14 cellular contexts compared by ENCODE assay signal in the genomic region with DNA sequence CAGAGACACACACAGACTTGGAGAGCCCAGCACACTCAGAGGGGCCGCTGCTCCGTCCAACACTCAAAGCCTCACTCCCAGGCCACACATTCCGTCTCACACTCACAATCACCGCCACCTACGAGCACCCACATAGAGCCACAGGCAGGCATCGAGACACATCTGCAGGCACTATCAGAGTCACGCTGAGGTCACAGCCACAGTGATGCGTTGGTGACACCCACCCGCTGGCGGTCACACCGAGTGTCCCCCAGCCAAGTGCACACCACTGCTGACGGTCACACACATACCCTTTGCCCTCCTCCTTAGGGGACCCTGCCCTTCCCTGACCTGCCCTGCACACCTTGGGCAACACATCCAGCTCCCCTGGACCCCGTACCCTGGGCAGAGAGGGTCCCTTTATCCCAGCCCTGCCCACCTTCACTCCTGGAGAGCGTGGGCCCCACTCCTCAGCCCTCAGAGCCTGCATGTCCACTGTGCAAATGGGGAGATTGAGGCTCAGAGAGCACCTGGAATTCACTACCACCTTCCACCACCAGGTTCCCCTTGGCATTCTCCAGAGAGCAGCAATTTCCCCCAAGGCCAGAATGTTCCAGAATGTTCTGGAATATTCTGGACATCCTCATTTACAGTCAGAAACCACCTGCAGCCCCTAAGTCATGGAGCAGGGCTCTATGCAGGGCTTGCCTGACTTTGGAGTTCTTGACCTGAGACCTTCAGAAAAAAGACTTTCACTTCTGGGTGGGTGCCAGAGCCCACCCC.
A peak's percentile ranks its signal among the peaks of the same experiment; 100 is the strongest.
DNase-seq lines count a peak whose midpoint lies in the region; ATAC-seq and TF ChIP-seq lines count a peak whose summit lies in the region.
"Had no signal": no experiment of that assay in that cellular context is flagged by ENCODE, and none has a peak within 500 bp of the region (broad histone marks: within the 10 kb centered on the region; RNA-seq: fewer than 3 reads in every experiment).

No MANE protein-coding gene starts in this region.

- H3K4me3 Mint-ChIP-seq in stimulated activated effector memory CD8-positive, alpha-beta T cell treated with anti-CD3 and anti-CD28 coated beads, Interleukin-12 subunit alpha, Interleukin-12 subunit beta, amount 100 ng/mL, for 72 hours, result no peak overlapping the region

- peak overlapping the region; percentile 26 for H3K27ac Mint-ChIP-seq in stimulated activated effector memory CD8-positive, alpha-beta T cell treated with anti-CD3 and anti-CD28 coated beads, Interleukin-12 subunit alpha, Interleukin-12 subunit beta, amount 100 ng/mL, for 72 hours
- H3K27ac Mint-ChIP-seq: IgD-negative memory B cell had no signal

- H3K9me3 Mint-ChIP-seq in stimulated activated effector memory CD8-positive, alpha-beta T cell treated with anti-CD3 and anti-CD28 coated beads, Interleukin-12 subunit alpha, Interleukin-12 subunit beta, amount 100 ng/mL, for 72 hours, result no peaks in the 10 kb centered on the region
- H3K9me3 Mint-ChIP-seq: IgD-negative memory B cell had no signal

- no peaks in the 10 kb centered on the region for H3K36me3 ChIP-seq in MM.1S (replicated peaks; ENCODE audit: insufficient read depth, low read length)
- H3K36me3 ChIP-seq: stomach had no signal

- no peaks in the 10 kb centered on the region for H3K36me3 Mint-ChIP-seq in stimulated activated effector memory CD8-positive, alpha-beta T cell treated with anti-CD3 and anti-CD28 coated beads, Interleukin-12 subunit alpha, Interleukin-12 subunit beta, amount 100 ng/mL, for 72 hours

- no peak overlapping the region for H3K4me3 ChIP-seq in MM.1S (ENCODE audit: low read length)
- H3K4me3 ChIP-seq: lung, stomach had no signal

- peak; percentile 20 for TF ChIP-seq CTCF in MM.1S (IDR thresholded peaks at IDR 0.05; ENCODE audit: low read length)
- TF ChIP-seq CTCF in GM10266 (IDR thresholded peaks at IDR 0.05; ENCODE audit: control insufficient read depth, insufficient read depth, low read depth, missing control alignments), result no peak

- DNase-seq in MM.1S (no peak), ecto neural progenitor cell (ENCODE audit: low spot score) (peak; percentile 37), GM10266 (ENCODE audit: extremely low spot score) (no peak), DMS79 treated with DMSO at 0.1 percent for 48 hours (lab: John Stamatoyannopoulos, UW) (no peak)
- no peak for DNase-seq in stimulated activated effector memory CD8-positive, alpha-beta T cell treated with anti-CD3 and anti-CD28 coated beads, Interleukin-12 subunit alpha, Interleukin-12 subunit beta, amount 100 ng/mL, for 72 hours (ENCODE audit: low spot score in 2 of 2)
- DNase-seq: activated CD8-positive, alpha-beta memory T cell treated with anti-CD3 and anti-CD28 coated beads, Interleukin-2, amount 50 U/mL, for 4 hours; DMS 273 treated with DMSO at 0.1 percent for 48 hours; NCI-H1694 treated with DMSO at 0.1 percent for 48 hours; NCI-H748 treated with DMSO at 0.1 percent for 48 hours; stimulated activated CD4-positive, alpha-beta T cell treated with anti-CD3 and anti-CD28 coated beads, Interleukin-2, amount 100 ng/mL, for 48 hours; stomach had no signal

- no peaks in the 10 kb centered on the region for H3K79me2 ChIP-seq in MM.1S (ENCODE audit: low read length)

- no peak overlapping the region for H3K4me2 ChIP-seq in MM.1S (ENCODE audit: low read depth, low read length)

- H4K20me1 ChIP-seq in MM.1S (ENCODE audit: insufficient read depth, low read length), result no peaks in the 10 kb centered on the region

- no peak overlapping the region for H3K27ac ChIP-seq in MM.1S (ENCODE audit: low read length)
- H3K27ac ChIP-seq: stomach had no signal

- no peak overlapping the region for H3K9ac ChIP-seq in MM.1S (ENCODE audit: low read length)

- peaks cover 86% of the 10 kb centered on the region for H3K27me3 ChIP-seq in MM.1S (replicated peaks; ENCODE audit: insufficient read depth, low read length)

- peak; percentile 5 for ATAC-seq in stimulated activated effector memory CD8-positive, alpha-beta T cell treated with anti-CD3 and anti-CD28 coated beads, Interleukin-12 subunit alpha, Interleukin-12 subunit beta, amount 100 ng/mL, for 72 hours
- ATAC-seq: Right ventricle myocardium inferior had no signal

- no peaks in the 10 kb centered on the region for H3K4me1 ChIP-seq in MM.1S (ENCODE audit: low read length)
- H3K4me1 ChIP-seq: stomach had no signal

- no peaks in the 10 kb centered on the region for H3K9me3 ChIP-seq in MM.1S (replicated peaks; ENCODE audit: insufficient read depth, low read length)
- H3K9me3 ChIP-seq: stomach had no signal

- peaks cover 5% of the 10 kb centered on the region for H3K4me1 Mint-ChIP-seq in stimulated activated effector memory CD8-positive, alpha-beta T cell treated with anti-CD3 and anti-CD28 coated beads, Interleukin-12 subunit alpha, Interleukin-12 subunit beta, amount 100 ng/mL, for 72 hours
- H3K4me1 Mint-ChIP-seq: IgD-negative memory B cell had no signal

- no peak overlapping the region for H2AFZ ChIP-seq in MM.1S (ENCODE audit: low read length)

- no peaks in the 10 kb centered on the region for H3K9me2 ChIP-seq in MM.1S (replicated peaks; ENCODE audit: insufficient read depth, low read length)

- no peaks in the 10 kb centered on the region for H3F3A ChIP-seq in MM.1S (ENCODE audit: insufficient read depth, low read length)
